ENCODE assay signal across 8 cellular contexts in the genomic region with DNA sequence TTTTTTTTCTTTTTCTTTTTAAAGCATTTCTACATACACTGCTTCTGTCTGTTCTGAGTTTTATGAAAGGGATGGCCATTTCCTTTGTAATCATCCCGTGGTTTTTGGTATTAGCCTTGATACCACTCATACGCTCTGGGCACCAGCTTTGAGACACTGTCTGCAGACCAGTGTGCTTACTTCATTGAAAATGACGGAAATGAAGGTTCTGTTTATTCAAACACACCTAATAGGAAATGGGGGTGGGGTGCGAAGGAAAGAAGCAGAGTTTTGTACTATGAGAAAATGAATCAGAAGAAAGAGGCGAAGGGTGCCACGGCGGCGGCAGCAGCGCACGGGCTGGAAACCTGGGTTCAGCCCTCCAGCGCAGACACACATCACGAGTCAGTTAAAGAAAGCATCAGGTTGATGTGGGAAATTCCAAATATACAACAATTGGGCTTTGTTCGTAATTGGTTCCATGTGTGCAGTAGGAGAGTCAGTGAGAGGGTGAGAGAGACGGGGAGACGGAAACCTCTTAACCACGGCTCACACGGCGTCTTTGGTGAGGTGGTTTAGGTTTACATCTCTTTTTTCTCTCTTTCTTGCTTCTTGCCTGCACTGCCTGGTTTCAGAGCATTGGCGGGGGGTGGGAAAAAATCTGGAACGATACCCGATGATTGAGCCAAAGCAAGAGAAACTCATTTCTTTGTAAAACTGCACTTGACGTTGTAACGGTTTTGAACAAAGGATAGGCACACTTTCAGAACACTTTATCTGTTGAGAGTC.
DNase-seq lines count a peak whose midpoint lies in the region; ATAC-seq and TF ChIP-seq lines count a peak whose summit lies in the region.

No MANE protein-coding gene starts in this region.

- H3K27me3 Mint-ChIP-seq in activated naive CD8-positive, alpha-beta T cell: peaks cover 3% of the 10 kb centered on the region

- POLR2A ChIA-PET in SK-N-SH (lab: Yijun Ruan, JAX): interaction anchor here (0.9 kb wide), 1 partner anchor 162 kb away, joined by 4 read pairs; no protein-coding TSS in a partner anchor

- H3K36me3 ChIP-seq in SK-N-SH (replicated peaks in 1 of 2; ENCODE audit: control insufficient read depth in 1 of 2, insufficient read depth in 2 of 2, low read length in 1 of 2): no peaks in the 10 kb centered on the region
- H3K36me3 ChIP-seq in lower lobe of right lung: no peaks in the 10 kb centered on the region

- peak; percentile 43 for DNase-seq in SK-N-SH
- no peak for DNase-seq in lower lobe of right lung
- DNase-seq in stimulated activated CD8-positive, alpha-beta memory T cell treated with anti-CD3 and anti-CD28 coated beads, Interleukin-2, amount 100 ng/mL, for 1 hour (ENCODE audit: low read depth in 2 of 2): peak; percentile 4 to 44
- DNase-seq in foreskin keratinocyte: no peak
- no peak for DNase-seq in islet precursor cell

- intact Hi-C loops in lower lobe of right lung (cut with DNase I): no loop called here

- H3K4me1 ChIP-seq in SK-N-SH (ENCODE audit: control insufficient read depth in 1 of 2, insufficient read depth in 2 of 2, low read depth in 1 of 2, low read length in 1 of 2) (peaks cover 0 to 19% of the 10 kb centered on the region in 2 experiments; a peak in 2 of 4 replicates), lower lobe of right lung (peaks cover 28% of the 10 kb centered on the region), foreskin keratinocyte (no peaks in the 10 kb centered on the region)

- no peaks in the 10 kb centered on the region for H3K27me3 ChIP-seq in SK-N-SH (ENCODE audit: insufficient read depth)
- H3K27me3 ChIP-seq in lower lobe of right lung (ENCODE audit: low read depth): no peaks in the 10 kb centered on the region
- H3K27me3 ChIP-seq in foreskin keratinocyte: no peaks in the 10 kb centered on the region

- H3K9ac ChIP-seq in SK-N-SH: peak overlapping the region; percentile 85

- CTCF ChIA-PET in SK-N-SH (lab: Yijun Ruan, JAX): no interaction called here

- peaks cover 31% of the 10 kb centered on the region for H3K79me2 ChIP-seq in SK-N-SH (ENCODE audit: insufficient read depth)

- peak overlapping the region; percentile 51 to 67 for H3K4me3 ChIP-seq in SK-N-SH (ENCODE audit: low read depth in 2 of 2, low read length in 1 of 2)
- peak overlapping the region; percentile 40 for H3K4me3 ChIP-seq in lower lobe of right lung

- peak overlapping the region; percentile 92 for H3K27ac Mint-ChIP-seq in activated naive CD8-positive, alpha-beta T cell

- H2AFZ ChIP-seq in SK-N-SH (ENCODE audit: low read depth): peak overlapping the region; percentile 49; the same call in 1 of the 2 replicates

- no peak for TF ChIP-seq CTCF in SK-N-SH (IDR thresholded peaks at IDR 0.05)
- TF ChIP-seq CTCF in lower lobe of right lung (IDR thresholded peaks at IDR 0.05): no peak
- no peak for TF ChIP-seq CTCF in foreskin keratinocyte (conservative IDR thresholded peaks at IDR 0.05)

- H4K20me1 ChIP-seq in SK-N-SH (ENCODE audit: insufficient read depth): no peaks in the 10 kb centered on the region

- peak; percentile 61 for ATAC-seq in GM19463 (IDR thresholded peaks at IDR 0.05; ENCODE audit: unreplicated experiment)
- peak in 1 of 2 donors; percentile 32 for ATAC-seq in lower lobe of right lung
- ATAC-seq in foreskin keratinocyte: no peak
- no peak for ATAC-seq in GM21390 (IDR thresholded peaks at IDR 0.05; ENCODE audit: unreplicated experiment)

- TF ChIP-seq RAD21 in SK-N-SH (IDR thresholded peaks at IDR 0.05; ENCODE audit: low read length): peak; percentile 19

- peaks cover 44% of the 10 kb centered on the region for H3K4me1 Mint-ChIP-seq in activated naive CD8-positive, alpha-beta T cell (ENCODE audit: low read depth)

- H3K4me2 ChIP-seq in SK-N-SH: peak overlapping the region; percentile 78

- H3K36me3 Mint-ChIP-seq in activated naive CD8-positive, alpha-beta T cell: no peaks in the 10 kb centered on the region

- 7% methylated on average over 23 of the region's 23 CpGs for WGBS in SK-N-SH (ENCODE audit: low lambda C conversion rate)

- H3F3A ChIP-seq in SK-N-SH (replicated peaks; ENCODE audit: insufficient read depth): peaks cover 28% of the 10 kb centered on the region

- H3K9me3 Mint-ChIP-seq in activated naive CD8-positive, alpha-beta T cell (ENCODE audit: low read depth): no peaks in the 10 kb centered on the region

- no peaks in the 10 kb centered on the region for H3K9me2 ChIP-seq in SK-N-SH

- H3K9me3 ChIP-seq in SK-N-SH (no peaks in the 10 kb centered on the region), lower lobe of right lung (no peaks in the 10 kb centered on the region)

- peak; percentile 34 to 70; a peak in 3 of 4 replicates for TF ChIP-seq EP300 in SK-N-SH (IDR thresholded peaks at IDR 0.05; ENCODE audit: borderline replicate concordance in 1 of 2, low read depth in 1 of 2, low read length in 1 of 2)

- H3K4me3 Mint-ChIP-seq in activated naive CD8-positive, alpha-beta T cell: peak overlapping the region; percentile 85

- H3K27ac ChIP-seq in SK-N-SH (ENCODE audit: low read depth in 2 of 2, low read length in 1 of 2): peak overlapping the region; percentile 97 to 99
- H3K27ac ChIP-seq in lower lobe of right lung: peak overlapping the region; percentile 34
- H3K27ac ChIP-seq in foreskin keratinocyte: no peak overlapping the region

TF ChIP-seq in SK-N-SH, 30 proteins besides CTCF, POLR2A, EP300 and RAD21 (continues in another document):
- TF ChIP-seq GABPA (IDR thresholded peaks at IDR 0.05; ENCODE audit: low read depth) (no peak), TEAD4 (IDR thresholded peaks at IDR 0.05; ENCODE audit: borderline replicate concordance, insufficient read depth) (no peak; the same call in 1 of the 2 replicates), SIN3A (IDR thresholded peaks at IDR 0.05; ENCODE audit: borderline replicate concordance, low read depth, low read length) (no peak), FOXJ3 (CRISPR knock-in tag; IDR thresholded peaks at IDR 0.05) (no peak), TCF12 (IDR thresholded peaks at IDR 0.05) (peak; percentile 95), ZBTB33 (IDR thresholded peaks at IDR 0.05; ENCODE audit: borderline replicate concordance, low read depth) (no peak), NRF1 (IDR thresholded peaks at IDR 0.05; ENCODE audit: low read depth, low read length) (no peak), CHD2 (IDR thresholded peaks at IDR 0.05; ENCODE audit: low read length, partially characterized antibody) (no peak), PBX3 (IDR thresholded peaks at IDR 0.05) (no peak; the same call in none of the 2 replicates), POLR2AphosphoS5 (IDR thresholded peaks at IDR 0.05; ENCODE audit: low read depth, low read length) (peak; percentile 82), RXRA (IDR thresholded peaks at IDR 0.05; ENCODE audit: borderline replicate concordance, low read depth) (peak; percentile 59; the same call in 1 of the 2 replicates), USF1 (IDR thresholded peaks at IDR 0.05; ENCODE audit: borderline replicate concordance, low read depth) (no peak), RCOR1 (IDR thresholded peaks at IDR 0.05; ENCODE audit: low read length) (no peak), GATA2 (CRISPR knock-in tag; IDR thresholded peaks at IDR 0.05) (no peak), TAF1 (IDR thresholded peaks at IDR 0.05; ENCODE audit: borderline replicate concordance, low read depth, low read length) (no peak), MEF2A (IDR thresholded peaks at IDR 0.05; ENCODE audit: borderline replicate concordance, low read depth) (no peak), JUND (IDR thresholded peaks at IDR 0.05) (peak; percentile 41), FOXM1 (IDR thresholded peaks at IDR 0.05; ENCODE audit: low read depth) (peak; percentile 21; the same call in 1 of the 2 replicates), NFIC (IDR thresholded peaks at IDR 0.05; ENCODE audit: borderline replicate concordance) (peak; percentile 16; the same call in 1 of the 2 replicates), FOSL2 (IDR thresholded peaks at IDR 0.05; ENCODE audit: borderline replicate concordance, low read depth) (peak; percentile 11; the same call in 1 of the 2 replicates), RFX5 (IDR thresholded peaks at IDR 0.05; ENCODE audit: low read length) (no peak), ELF1 (IDR thresholded peaks at IDR 0.05) (no peak)
- TF ChIP-seq, protein P1, sequence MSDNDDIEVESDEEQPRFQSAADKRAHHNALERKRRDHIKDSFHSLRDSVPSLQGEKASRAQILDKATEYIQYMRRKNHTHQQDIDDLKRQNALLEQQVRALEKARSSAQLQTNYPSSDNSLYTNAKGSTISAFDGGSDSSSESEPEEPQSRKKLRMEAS (IDR thresholded peaks at IDR 0.05; ENCODE audit: low read depth): peak; percentile 26; the same call in 1 of the 2 replicates

Comparison
In these comparisons a context has a peak if more than half of its experiments do, and no peak if none do; other contexts are left out.
1. DNase-seq: peak in SK-N-SH (single experiment) and stimulated activated CD8-positive, alpha-beta memory T cell treated with anti-CD3 and anti-CD28 coated beads, Interleukin-2, amount 100 ng/mL, for 1 hour (2 of 2); none in lower lobe of right lung (single experiment), foreskin keratinocyte (0 of 2) and islet precursor cell (single experiment).